ENCODE assay signal across 19 cellular contexts in the genomic region with DNA sequence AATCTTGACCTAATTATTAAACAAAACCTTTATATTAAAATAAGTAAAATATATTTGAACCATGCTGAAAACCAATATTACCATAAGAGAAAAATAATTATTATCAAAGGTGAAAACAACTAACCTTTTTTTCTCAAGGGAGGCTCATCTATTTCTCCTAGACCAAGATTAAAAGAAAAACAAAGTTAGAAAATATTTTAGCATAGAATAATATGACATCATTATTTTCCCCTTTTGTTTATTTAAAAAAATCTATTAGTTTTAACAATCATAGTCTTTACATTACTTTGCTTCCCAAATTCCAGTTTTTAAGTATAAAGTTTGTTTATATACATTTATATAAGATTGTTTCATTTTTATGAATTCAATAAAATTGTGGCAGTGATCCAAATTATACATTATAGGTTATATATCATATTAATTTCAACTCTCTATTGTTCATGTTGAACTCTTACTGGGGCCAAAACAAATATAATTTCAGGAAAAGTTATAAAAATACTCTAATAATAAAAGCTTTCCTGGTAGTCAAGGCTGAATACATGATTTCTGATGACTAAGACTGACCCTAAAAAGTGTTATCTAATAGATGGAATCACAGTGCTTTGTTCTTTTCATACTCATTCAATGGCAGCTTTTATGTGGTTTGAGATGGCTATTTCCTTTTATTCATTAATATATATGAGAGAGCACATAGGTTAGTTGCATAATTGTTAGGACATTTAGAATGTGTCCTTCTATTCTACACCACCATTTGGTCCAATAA.
"Had no signal": no experiment of that assay in that cellular context is flagged by ENCODE, and none has a peak within 500 bp of the region (broad histone marks: within the 10 kb centered on the region; RNA-seq: fewer than 3 reads in every experiment).

No MANE protein-coding gene starts in this region.

- H3K27me3 Mint-ChIP-seq: dendritic cell treated with granulocyte-macrophage colony-stimulating factor and Interleukin-4, amounts not matched to agents 40 ng/mL and 50 ng/mL, for 4 days; naive B cell had no signal

- H3K27ac Mint-ChIP-seq: dendritic cell treated with granulocyte-macrophage colony-stimulating factor and Interleukin-4, amounts not matched to agents 40 ng/mL and 50 ng/mL, for 4 days; naive B cell; nephron had no signal

- H3K4me3 Mint-ChIP-seq: dendritic cell treated with granulocyte-macrophage colony-stimulating factor and Interleukin-4, amounts not matched to agents 40 ng/mL and 50 ng/mL, for 4 days; naive B cell; nephron had no signal

- H3K27ac ChIP-seq: foreskin keratinocyte, parathyroid adenoma, prostate gland, sigmoid colon, skin epidermis, stomach, thoracic aorta, transverse colon had no signal

- H3K4me3 ChIP-seq: prostate gland, sigmoid colon, skin epidermis, stomach, thoracic aorta, transverse colon had no signal

- H3K4me1 Mint-ChIP-seq: naive B cell had no signal

- H2AFZ ChIP-seq: parathyroid adenoma had no signal

- H3K36me3 ChIP-seq: prostate gland, sigmoid colon, stomach, thoracic aorta, transverse colon had no signal

- ATAC-seq: foreskin keratinocyte, left colon had no signal

- H3K9me3 ChIP-seq: prostate gland, sigmoid colon, stomach, thoracic aorta, transverse colon had no signal

- H3K9me3 Mint-ChIP-seq: dendritic cell treated with granulocyte-macrophage colony-stimulating factor and Interleukin-4, amounts not matched to agents 40 ng/mL and 50 ng/mL, for 4 days; nephron had no signal

- H3K36me3 Mint-ChIP-seq: naive B cell had no signal

- DNase-seq: cerebellar nuclear complex; erythroblast; foreskin keratinocyte; left colon; naive B cell; occipital lobe; sigmoid colon; stimulated activated CD4-positive, alpha-beta T cell treated with anti-CD3 and anti-CD28 coated beads, Interleukin-2, amount 100 ng/mL, for 24 hours; stimulated activated CD4-positive, alpha-beta T cell treated with anti-CD3 and anti-CD28 coated beads, Interleukin-4, amount 100 ng/mL, for 4 hours; stimulated activated naive CD4-positive, alpha-beta T cell; stomach; substantia nigra; transverse colon had no signal

- H3K27me3 ChIP-seq: foreskin keratinocyte, sigmoid colon, stomach, transverse colon had no signal

- H3K4me1 ChIP-seq: foreskin keratinocyte, prostate gland, sigmoid colon, stomach, transverse colon had no signal

- H3K79me2 ChIP-seq: parathyroid adenoma had no signal
